ENCODE assay signal across 20 cellular contexts in the genomic region with DNA sequence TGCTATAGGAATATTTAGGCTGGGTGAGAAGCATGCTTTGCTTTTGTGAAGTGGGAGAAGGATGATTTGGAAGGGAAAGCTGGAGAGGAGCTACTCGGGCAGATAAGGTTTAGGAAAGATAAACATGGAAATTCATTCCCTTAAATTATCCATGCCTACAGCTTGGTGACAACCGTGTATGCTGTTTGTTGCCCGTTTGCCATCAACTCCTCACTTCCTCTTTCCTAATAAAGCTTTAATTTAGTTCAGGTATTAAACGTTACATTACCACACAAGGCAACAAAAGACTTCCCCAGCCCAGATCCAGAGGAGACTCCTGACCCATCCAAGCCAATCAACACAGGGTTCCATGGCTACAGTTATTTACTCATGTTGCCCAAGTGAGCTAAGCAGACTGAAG.
A peak's percentile ranks its signal among the peaks of the same experiment; 100 is the strongest.
DNase-seq lines count a peak whose midpoint lies in the region; ATAC-seq, FAIRE-seq and TF ChIP-seq lines count a peak whose summit lies in the region.
"Had no signal": no experiment of that assay in that cellular context is flagged by ENCODE, and none has a peak within 500 bp of the region (broad histone marks: within the 10 kb centered on the region; RNA-seq: fewer than 3 reads in every experiment).

No MANE protein-coding gene starts in this region.

- no peak overlapping the region for H3K4me3 Mint-ChIP-seq in neural progenitor cell
- H3K4me3 Mint-ChIP-seq: B cell, T-cell had no signal

- no peaks in the 10 kb centered on the region for H3K9me2 ChIP-seq in PC-3 (replicated peaks; ENCODE audit: low read length)

- no peaks in the 10 kb centered on the region for H3K9me3 Mint-ChIP-seq in neural progenitor cell
- H3K9me3 Mint-ChIP-seq: T-cell had no signal

- H3K27me3 ChIP-seq in PC-3 (ENCODE audit: low read length) (peaks cover 33% of the 10 kb centered on the region), neural progenitor cell (no peaks in the 10 kb centered on the region)

- no peaks in the 10 kb centered on the region for H4K20me1 ChIP-seq in PC-3 (ENCODE audit: low read length)
- no peaks in the 10 kb centered on the region for H4K20me1 ChIP-seq in neural progenitor cell (ENCODE audit: low read depth)

- TF ChIP-seq CTCF in PC-3 (conservative IDR thresholded peaks at IDR 0.05; ENCODE audit: low read depth, low read length) = no peak
- no peak for TF ChIP-seq CTCF in neural progenitor cell (IDR thresholded peaks at IDR 0.05)

- H2AFZ ChIP-seq in PC-3 (ENCODE audit: low read length) (0 out of 2 replicates have a peak overlapping the region, but pooled peaks have one; percentile 26), neural progenitor cell (replicated peaks) (peak overlapping the region; percentile 51)

- intact Hi-C loops in PC-3 (cut with micrococcal nuclease) = no loop called here

- peaks cover 3% of the 10 kb centered on the region for H3K27me3 Mint-ChIP-seq in neural progenitor cell (ENCODE audit: insufficient read depth, low read depth)
- H3K27me3 Mint-ChIP-seq: B cell, T-cell had no signal

- POLR2A ChIA-PET in PC-3 (lab: Charles Lee; ENCODE audit: unreplicated experiment) = no interaction called here

- H3K4me1 Mint-ChIP-seq in neural progenitor cell = peaks cover 34% of the 10 kb centered on the region
- H3K4me1 Mint-ChIP-seq: T-cell had no signal

- H3K4me3 ChIP-seq in PC-3 (ENCODE audit: low read length) = no peak overlapping the region
- H3K4me3 ChIP-seq in neural progenitor cell = no peak overlapping the region

- no peak overlapping the region for H3K4me2 ChIP-seq in PC-3 (ENCODE audit: low read length)
- no peak overlapping the region for H3K4me2 ChIP-seq in neural progenitor cell

- H3K27ac Mint-ChIP-seq in neural progenitor cell = no peak overlapping the region
- H3K27ac Mint-ChIP-seq: B cell, T-cell had no signal

- H3K27ac ChIP-seq in PC-3 (ENCODE audit: low read length) (no peak overlapping the region), neural progenitor cell (no peak overlapping the region)
- H3K27ac ChIP-seq: RWPE1 had no signal

- no peak for DNase-seq in GM12892 (ENCODE audit: insufficient read length)
- DNase-seq in NOMO-1 (lab: John Stamatoyannopoulos, UW; ENCODE audit: unreplicated experiment in 2 of 2) = peak; percentile 38 to 45
- DNase-seq in PC-3 = no peak
- no peak for DNase-seq in neural progenitor cell (ENCODE audit: low spot score)
- no peak for DNase-seq in H4 (ENCODE audit: low spot score)
- DNase-seq in AML-193 (lab: John Stamatoyannopoulos, UW) = no peak
- DNase-seq: Calu3, DND-41, GOT3, Kasumi-1, NCI-H2029 treated with DMSO at 0.1 percent for 48 hours, NCI-H2227 treated with DMSO at 0.1 percent for 48 hours, NCI-H69, SHP77, T-cell had no signal

- ATAC-seq in PC-3 = no peak
- no peak for ATAC-seq in HG03469 (IDR thresholded peaks at IDR 0.05; ENCODE audit: unreplicated experiment)
- ATAC-seq: HCT116, Panc1, T-cell had no signal

- TF ChIP-seq POLR2A in GM12892 (IDR thresholded peaks at IDR 0.05; ENCODE audit: low read depth, low read length) = no peak

- H3K9me3 ChIP-seq in PC-3 (ENCODE audit: low read length) = no peaks in the 10 kb centered on the region
- H3K9me3 ChIP-seq in neural progenitor cell (ENCODE audit: low read depth) = no peaks in the 10 kb centered on the region

- H3K79me2 ChIP-seq in PC-3 (ENCODE audit: low read length) (no peaks in the 10 kb centered on the region), neural progenitor cell (ENCODE audit: low read depth) (no peaks in the 10 kb centered on the region)

- H3K4me1 ChIP-seq in PC-3 (ENCODE audit: insufficient read depth, low read length) (no peaks in the 10 kb centered on the region), neural progenitor cell (peaks cover 18% of the 10 kb centered on the region)

- H3K9ac ChIP-seq in PC-3 (ENCODE audit: low read length) (no peak overlapping the region), neural progenitor cell (no peak overlapping the region)

- FAIRE-seq in GM12892 (lab: Jason Lieb, UNC) = peak; percentile 60

- H3K36me3 ChIP-seq in PC-3 (ENCODE audit: low read depth, low read length) = no peaks in the 10 kb centered on the region
- H3K36me3 ChIP-seq in neural progenitor cell = no peaks in the 10 kb centered on the region

- CTCF ChIA-PET in PC-3 (lab: Charles Lee) = no interaction called here

- H3F3A ChIP-seq in PC-3 (ENCODE audit: low read length, unreplicated experiment) = no peaks in the 10 kb centered on the region
- no peaks in the 10 kb centered on the region for H3F3A ChIP-seq in neural progenitor cell (ENCODE audit: low read depth)

- BruUV-seq in PC-3 (replicated peaks; lab: Mats Ljungman, UMichigan) = no TSS peak

- no peaks in the 10 kb centered on the region for H3K36me3 Mint-ChIP-seq in neural progenitor cell
- H3K36me3 Mint-ChIP-seq: T-cell had no signal

Comparison
In these comparisons a context has a peak if more than half of its experiments do, and no peak if none do; other contexts are left out.
1. DNase-seq: peak in NOMO-1 (2 of 2); none in GM12892 (single experiment), PC-3 (single experiment), neural progenitor cell (single experiment), H4 (single experiment) and AML-193 (0 of 2).